In genomic region chr1:83500987-83501591, GRCh38 we compare ENCODE assay signal across 11 cellular contexts.
DNase-seq lines count a peak whose midpoint lies in the region; ATAC-seq lines count a peak whose summit lies in the region.
"Had no signal": no experiment of that assay in that cellular context is flagged by ENCODE, and none has a peak within 500 bp of the region (broad histone marks: within the 10 kb centered on the region; RNA-seq: fewer than 3 reads in every experiment).

No MANE protein-coding gene starts in this region.

- no peak overlapping the region for H3K4ac ChIP-seq in neuronal stem cell (ENCODE audit: low read length)

- H3K4me3 ChIP-seq in neuronal stem cell (ENCODE audit: low read length in 2 of 2): no peak overlapping the region
- H3K4me3 ChIP-seq: Peyer's patch had no signal

- no peak for DNase-seq in activated T-helper 2 cell treated with anti-CD3 and anti-CD28 coated beads, Interferon-gamma antibody, Interleukin-2, Interleukin-4, amounts not matched to agents 10 μg/mL and 5 μg/mL and 100 μg/mL, durations not matched to agents 14 hours and 24 hours and 36 hours (ENCODE audit: low spot score)
- no peak for DNase-seq in stimulated activated CD4-positive, alpha-beta T cell treated with anti-CD3 and anti-CD28 coated beads, Interleukin-2, amount 100 ng/mL, for 24 hours
- DNase-seq in NCI-H774 (lab: John Stamatoyannopoulos, UW) (no peak), HCEC 1CT (no peak), neuronal stem cell (ENCODE audit: low spot score) (no peak)
- DNase-seq: islet precursor cell, Peyer's patch, right cardiac atrium had no signal

- no peak overlapping the region for H2AFZ ChIP-seq in neuronal stem cell (ENCODE audit: low read length)

- peaks cover 22% of the 10 kb centered on the region for H3K36me3 Mint-ChIP-seq in activated T-helper 2 cell treated with anti-CD3 and anti-CD28 coated beads, Interferon-gamma antibody, Interleukin-2, Interleukin-4, amounts not matched to agents 10 μg/mL and 5 μg/mL and 100 μg/mL, durations not matched to agents 14 hours and 24 hours and 36 hours (ENCODE audit: low read depth)

- H3K18ac ChIP-seq in neuronal stem cell (ENCODE audit: low read length): no peak overlapping the region

- no peak overlapping the region for H2BK120ac ChIP-seq in neuronal stem cell (ENCODE audit: low read depth, low read length)

- no peaks in the 10 kb centered on the region for H3K79me1 ChIP-seq in neuronal stem cell (ENCODE audit: low read depth, low read length)

- no peak overlapping the region for H3K14ac ChIP-seq in neuronal stem cell (ENCODE audit: low read length)

- no peak overlapping the region for H4K8ac ChIP-seq in neuronal stem cell (ENCODE audit: low read depth, low read length)

- no peaks in the 10 kb centered on the region for H3K27me3 ChIP-seq in neuronal stem cell (ENCODE audit: control insufficient read depth in 3 of 3, insufficient read depth in 3 of 3, low read depth in 1 of 3, low read length in 3 of 3)
- H3K27me3 ChIP-seq: Peyer's patch had no signal

- H3K4me1 ChIP-seq in neuronal stem cell (ENCODE audit: control insufficient read depth in 2 of 2, insufficient read depth in 1 of 2, low read depth in 1 of 2, low read length in 2 of 2): no peaks in the 10 kb centered on the region
- H3K4me1 ChIP-seq: Peyer's patch had no signal

- intact Hi-C loops in activated T-helper 2 cell treated with anti-CD3 and anti-CD28 coated beads, Interferon-gamma antibody, Interleukin-2, Interleukin-4, amounts not matched to agents 10 μg/mL and 5 μg/mL and 100 μg/mL, durations not matched to agents 14 hours and 24 hours and 36 hours (cut with micrococcal nuclease): loop anchor here (1.0 to 2.0 kb wide), 2 partner anchors 7 to 14 kb away; no protein-coding TSS in a partner anchor

- no peak overlapping the region for H2BK5ac ChIP-seq in neuronal stem cell (ENCODE audit: low read length)

- H3K9ac ChIP-seq in neuronal stem cell (ENCODE audit: low read depth, low read length, poor library complexity): no peak overlapping the region

- H3K4me2 ChIP-seq in neuronal stem cell (ENCODE audit: insufficient read depth, low read length, poor library complexity, severe bottlenecking): no peak overlapping the region

- H2BK15ac ChIP-seq in neuronal stem cell (ENCODE audit: low read length): no peak overlapping the region

- no peak overlapping the region for H2BK12ac ChIP-seq in neuronal stem cell (ENCODE audit: low read length)

- no peak overlapping the region for H3K23ac ChIP-seq in neuronal stem cell (ENCODE audit: low read depth, low read length, poor library complexity)

- H4K91ac ChIP-seq in neuronal stem cell (ENCODE audit: low read depth, low read length, poor library complexity): no peak overlapping the region

- no peaks in the 10 kb centered on the region for H3K9me3 ChIP-seq in neuronal stem cell (replicated peaks in 1 of 2; ENCODE audit: control insufficient read depth in 2 of 2, insufficient read depth in 1 of 2, low read depth in 1 of 2, low read length in 2 of 2)
- H3K9me3 ChIP-seq: Peyer's patch had no signal

- WGBS in neuronal stem cell (ENCODE audit: extremely low coverage in 2 of 2, insufficient read length in 2 of 2, insufficient replicate concordance in 1 of 2), 2 donors: 100% methylated on average over 1 of the region's 1 CpG; no CpG with 5 or more reads in 1 of the 2 donors

- H3K27me3 Mint-ChIP-seq in activated T-helper 2 cell treated with anti-CD3 and anti-CD28 coated beads, Interferon-gamma antibody, Interleukin-2, Interleukin-4, amounts not matched to agents 10 μg/mL and 5 μg/mL and 100 μg/mL, durations not matched to agents 14 hours and 24 hours and 36 hours (ENCODE audit: low read depth): no peaks in the 10 kb centered on the region

- no peaks in the 10 kb centered on the region for H3K36me3 ChIP-seq in neuronal stem cell (replicated peaks in 1 of 2; ENCODE audit: control insufficient read depth in 2 of 2, insufficient read depth in 2 of 2, low read length in 2 of 2)
- H3K36me3 ChIP-seq: Peyer's patch had no signal

- peaks cover 40% of the 10 kb centered on the region for H3K4me1 Mint-ChIP-seq in activated T-helper 2 cell treated with anti-CD3 and anti-CD28 coated beads, Interferon-gamma antibody, Interleukin-2, Interleukin-4, amounts not matched to agents 10 μg/mL and 5 μg/mL and 100 μg/mL, durations not matched to agents 14 hours and 24 hours and 36 hours (ENCODE audit: low read depth)

- ATAC-seq in GM18519 (IDR thresholded peaks at IDR 0.05; ENCODE audit: low FRiP score, unreplicated experiment) (peak; percentile 90), GM19468 (IDR thresholded peaks at IDR 0.05; ENCODE audit: extremely low read depth, unreplicated experiment) (peak; percentile 85), HG03064 (IDR thresholded peaks at IDR 0.05; ENCODE audit: low read depth, unreplicated experiment) (peak; percentile 84)

- peaks cover 29% of the 10 kb centered on the region for H3K9me3 Mint-ChIP-seq in activated T-helper 2 cell treated with anti-CD3 and anti-CD28 coated beads, Interferon-gamma antibody, Interleukin-2, Interleukin-4, amounts not matched to agents 10 μg/mL and 5 μg/mL and 100 μg/mL, durations not matched to agents 14 hours and 24 hours and 36 hours

- no peak overlapping the region for H2AK5ac ChIP-seq in neuronal stem cell (ENCODE audit: low read depth, low read length)

- H3K27ac ChIP-seq in neuronal stem cell (replicated peaks; ENCODE audit: low read length): no peak overlapping the region
- H3K27ac ChIP-seq: Peyer's patch had no signal

- peak overlapping the region; percentile 2 for H3K4me3 Mint-ChIP-seq in activated T-helper 2 cell treated with anti-CD3 and anti-CD28 coated beads, Interferon-gamma antibody, Interleukin-2, Interleukin-4, amounts not matched to agents 10 μg/mL and 5 μg/mL and 100 μg/mL, durations not matched to agents 14 hours and 24 hours and 36 hours (ENCODE audit: low read depth)

- H3K27ac Mint-ChIP-seq in activated T-helper 2 cell treated with anti-CD3 and anti-CD28 coated beads, Interferon-gamma antibody, Interleukin-2, Interleukin-4, amounts not matched to agents 10 μg/mL and 5 μg/mL and 100 μg/mL, durations not matched to agents 14 hours and 24 hours and 36 hours: peak overlapping the region; percentile 44
